Comparison of ENCODE assay signal across 8 cellular contexts in the genomic region with DNA sequence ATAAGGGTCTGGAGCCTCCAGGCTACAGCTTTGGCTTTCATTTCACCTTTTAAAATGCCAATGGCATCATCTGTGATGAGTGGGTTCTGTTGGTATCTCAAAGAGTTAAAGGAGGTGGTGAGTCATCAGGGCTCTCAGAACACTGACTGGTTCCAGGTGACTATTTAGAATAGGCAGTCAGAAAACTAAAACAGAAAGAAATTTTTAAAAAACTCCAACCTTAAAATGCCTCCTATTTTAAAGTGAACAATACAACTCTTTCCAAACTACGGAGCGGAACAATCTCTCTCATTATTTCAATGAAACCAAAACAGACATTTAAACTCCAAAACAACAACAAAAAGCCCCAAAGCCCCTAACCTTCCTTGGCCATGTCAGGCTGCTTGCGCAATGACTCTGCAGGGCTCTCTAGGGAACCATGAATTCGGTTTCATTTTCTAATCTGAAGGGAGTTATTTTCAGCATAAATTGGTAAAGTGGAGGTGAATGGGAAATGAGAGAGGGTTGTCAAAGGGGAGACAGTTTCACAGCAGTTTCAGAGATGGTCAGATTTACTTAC.
DNase-seq lines count a peak whose midpoint lies in the region; ATAC-seq, FAIRE-seq and TF ChIP-seq lines count a peak whose summit lies in the region.

No MANE protein-coding gene starts in this region.

- H3K27me3 ChIP-seq in KMS-11 (ENCODE audit: insufficient read depth, low read depth) = no peaks in the 10 kb centered on the region

- ATAC-seq in GM18511 (IDR thresholded peaks at IDR 0.05; ENCODE audit: unreplicated experiment) = peak; percentile 99
- peak; percentile 98 for ATAC-seq in GM21717 (IDR thresholded peaks at IDR 0.05; ENCODE audit: unreplicated experiment)

- DNase-seq in islet precursor cell (peak; percentile 81), inferior parietal cortex (ENCODE audit: extremely low spot score) (no peak), D721Med (ENCODE audit: insufficient read length, low spot score) (no peak)
- DNase-seq in effector CD4-positive, alpha-beta T cell = no peak
- DNase-seq in activated CD8-positive, alpha-beta memory T cell treated with anti-CD3 and anti-CD28 coated beads, Interleukin-2, amount 50 U/mL, for 48 hours = no peak

- no peak for FAIRE-seq in D721Med (lab: Jason Lieb, UNC)

- H3K4me1 ChIP-seq in KMS-11 (ENCODE audit: low read depth, poor library complexity, severe bottlenecking) = peaks cover 29% of the 10 kb centered on the region

- H3K4me2 ChIP-seq in KMS-11 = peak overlapping the region; percentile 54

- H3K27ac ChIP-seq in KMS-11 = peak overlapping the region; percentile 78

- H3K9ac ChIP-seq in KMS-11 = peak overlapping the region; percentile 42; the same call in 1 of the 2 replicates

- no peaks in the 10 kb centered on the region for H3K36me3 ChIP-seq in KMS-11 (ENCODE audit: insufficient read depth)

- no peaks in the 10 kb centered on the region for H4K20me1 ChIP-seq in KMS-11 (ENCODE audit: insufficient read depth)

- H3K4me3 ChIP-seq in KMS-11 (IDR thresholded peaks at IDR 0.05; ENCODE audit: insufficient read depth, low read depth, low read length) = no peak overlapping the region

- H2AFZ ChIP-seq in KMS-11 (ENCODE audit: low read depth) = peak overlapping the region; percentile 42

- TF ChIP-seq CTCF in KMS-11 (conservative IDR thresholded peaks at IDR 0.05; ENCODE audit: low read depth, low read length) = no peak
- TF ChIP-seq CTCF in D721Med (IDR thresholded peaks at IDR 0.05; ENCODE audit: insufficient read depth, missing control alignments) = no peak

- H3K79me2 ChIP-seq in KMS-11 (ENCODE audit: insufficient read depth, low read depth) = no peaks in the 10 kb centered on the region
